ENCODE assay signal across 8 cellular contexts in genomic region chr3:186109897-186110803, GRCh38. TPM values are rescaled to one million over a fixed set of nuclear protein-coding genes. Genes with fewer than 3 reads are reported as not detected.
DNase-seq lines count a peak whose midpoint lies in the region; ATAC-seq and TF ChIP-seq lines count a peak whose summit lies in the region.

No MANE protein-coding gene starts in this region.

- no peaks in the 10 kb centered on the region for H3K36me3 Mint-ChIP-seq in activated CD8-positive, alpha-beta T cell treated with anti-CD3 and anti-CD28 coated beads, Interleukin-2, amount 10 ng/mL, durations not matched to agents 7 days and 5 days (ENCODE audit: low read depth)
- no peaks in the 10 kb centered on the region for H3K36me3 Mint-ChIP-seq in glutamatergic neuron (ENCODE audit: unreplicated experiment)

- peak; percentile 51 for DNase-seq in AG08396 (ENCODE audit: low spot score)
- DNase-seq in H4 (ENCODE audit: low spot score): peak; percentile 27
- peak; percentile 24 for DNase-seq in activated CD8-positive, alpha-beta T cell treated with anti-CD3 and anti-CD28 coated beads, Interleukin-2, amount 10 ng/mL, durations not matched to agents 7 days and 5 days
- DNase-seq in glutamatergic neuron: peak; percentile 37
- no peak for DNase-seq in DMS153 treated with DMSO at 0.1 percent for 48 hours (lab: John Stamatoyannopoulos, UW; ENCODE audit: unreplicated experiment)
- DNase-seq in stimulated activated naive CD4-positive, alpha-beta T cell treated with Interleukin-2 at 50 U/mL for 16 hours (lab: John Stamatoyannopoulos, UW): no peak
- DNase-seq in stimulated activated CD4-positive, alpha-beta T cell treated with anti-CD3 and anti-CD28 coated beads, Interleukin-12 subunit alpha, Interleukin-12 subunit beta, amount 100 ng/mL, for 4 hours: no peak

- H3K36me3 ChIP-seq in rectal smooth muscle tissue (ENCODE audit: control insufficient read depth, insufficient read depth, low read length): no peaks in the 10 kb centered on the region

- peak overlapping the region; percentile 91 for H3K4me3 Mint-ChIP-seq in activated CD8-positive, alpha-beta T cell treated with anti-CD3 and anti-CD28 coated beads, Interleukin-2, amount 10 ng/mL, durations not matched to agents 7 days and 5 days
- H3K4me3 Mint-ChIP-seq in glutamatergic neuron (ENCODE audit: unreplicated experiment): peak overlapping the region; percentile 91

- H3K27ac ChIP-seq in rectal smooth muscle tissue (ENCODE audit: low read depth, low read length): peak overlapping the region; percentile 48

- TF ChIP-seq CTCF in glutamatergic neuron (IDR thresholded peaks at IDR 0.05; ENCODE audit: partially characterized antibody, unreplicated experiment): no peak

- H3K9me3 Mint-ChIP-seq in activated CD8-positive, alpha-beta T cell treated with anti-CD3 and anti-CD28 coated beads, Interleukin-2, amount 10 ng/mL, durations not matched to agents 7 days and 5 days (ENCODE audit: insufficient read depth): no peaks in the 10 kb centered on the region
- H3K9me3 Mint-ChIP-seq in glutamatergic neuron (ENCODE audit: unreplicated experiment): peaks cover 13% of the 10 kb centered on the region

- CTCF ChIA-PET in activated CD8-positive, alpha-beta T cell treated with anti-CD3 and anti-CD28 coated beads, Interleukin-2, amount 10 ng/mL, durations not matched to agents 7 days and 5 days (lab: Charles Lee): interaction anchor here (1.3 kb wide), 1 partner anchor 166 kb away, joined by 6 read pairs; no protein-coding TSS in a partner anchor

- H3K4me1 ChIP-seq in rectal smooth muscle tissue (ENCODE audit: control insufficient read depth, insufficient read depth, low read length): peaks cover 11% of the 10 kb centered on the region

- peak overlapping the region; percentile 1 for H3K9ac ChIP-seq in rectal smooth muscle tissue (ENCODE audit: low read length)

- H3K4me3 ChIP-seq in rectal smooth muscle tissue (ENCODE audit: low read length): peak overlapping the region; percentile 71

- H3K27me3 ChIP-seq in rectal smooth muscle tissue (ENCODE audit: control insufficient read depth, insufficient read depth, low read length): peaks cover 20% of the 10 kb centered on the region

- no peak overlapping the region for H3K27ac Mint-ChIP-seq in activated CD8-positive, alpha-beta T cell treated with anti-CD3 and anti-CD28 coated beads, Interleukin-2, amount 10 ng/mL, durations not matched to agents 7 days and 5 days
- no peak overlapping the region for H3K27ac Mint-ChIP-seq in glutamatergic neuron (ENCODE audit: unreplicated experiment)

- no peak for ATAC-seq in activated CD8-positive, alpha-beta T cell treated with anti-CD3 and anti-CD28 coated beads, Interleukin-2, amount 10 ng/mL, durations not matched to agents 7 days and 5 days

- peaks cover 36% of the 10 kb centered on the region for H3K4me1 Mint-ChIP-seq in activated CD8-positive, alpha-beta T cell treated with anti-CD3 and anti-CD28 coated beads, Interleukin-2, amount 10 ng/mL, durations not matched to agents 7 days and 5 days (ENCODE audit: low read depth)
- peaks cover 20% of the 10 kb centered on the region for H3K4me1 Mint-ChIP-seq in glutamatergic neuron (ENCODE audit: low read depth, unreplicated experiment)

- peaks cover 81% of the 10 kb centered on the region for H3K27me3 Mint-ChIP-seq in activated CD8-positive, alpha-beta T cell treated with anti-CD3 and anti-CD28 coated beads, Interleukin-2, amount 10 ng/mL, durations not matched to agents 7 days and 5 days (ENCODE audit: low read depth)
- H3K27me3 Mint-ChIP-seq in glutamatergic neuron (ENCODE audit: unreplicated experiment): peaks cover 9% of the 10 kb centered on the region

- POLR2A ChIA-PET in activated CD8-positive, alpha-beta T cell treated with anti-CD3 and anti-CD28 coated beads, Interleukin-2, amount 10 ng/mL, durations not matched to agents 7 days and 5 days (lab: Charles Lee): interaction anchor here (0.8 kb wide), 1 partner anchor 144 kb away, joined by 3 read pairs; no protein-coding TSS in a partner anchor

RNA-seq across cellular contexts. Expression of gene ETV5, which starts 1.3 kb away (rescaled TPM):
- total RNA-seq in H4 (2014; rRNA removed; shearing (Covaris generic)): 56.7 and 73.9 TPM in 2 replicates
- under 1 TPM; 0.52 to 0.97 TPM for total RNA-seq in activated CD8-positive, alpha-beta T cell treated with anti-CD3 and anti-CD28 coated beads, Interleukin-2, amount 10 ng/mL, durations not matched to agents 7 days and 5 days
- 16.9 TPM for total RNA-seq in glutamatergic neuron (ENCODE audit: unreplicated experiment)

Comparison
In these comparisons a context has a peak if more than half of its experiments do, and no peak if none do; other contexts are left out.
1. DNase-seq: peak in AG08396 (single experiment), H4 (single experiment), activated CD8-positive, alpha-beta T cell treated with anti-CD3 and anti-CD28 coated beads, Interleukin-2, amount 10 ng/mL, durations not matched to agents 7 days and 5 days (single experiment) and glutamatergic neuron (single experiment); none in DMS153 treated with DMSO at 0.1 percent for 48 hours (single experiment), stimulated activated naive CD4-positive, alpha-beta T cell treated with Interleukin-2 at 50 U/mL for 16 hours (single experiment) and stimulated activated CD4-positive, alpha-beta T cell treated with anti-CD3 and anti-CD28 coated beads, Interleukin-12 subunit alpha, Interleukin-12 subunit beta, amount 100 ng/mL, for 4 hours (single experiment).